Comparison of ENCODE assay signal across 13 cellular contexts in the genomic region with DNA sequence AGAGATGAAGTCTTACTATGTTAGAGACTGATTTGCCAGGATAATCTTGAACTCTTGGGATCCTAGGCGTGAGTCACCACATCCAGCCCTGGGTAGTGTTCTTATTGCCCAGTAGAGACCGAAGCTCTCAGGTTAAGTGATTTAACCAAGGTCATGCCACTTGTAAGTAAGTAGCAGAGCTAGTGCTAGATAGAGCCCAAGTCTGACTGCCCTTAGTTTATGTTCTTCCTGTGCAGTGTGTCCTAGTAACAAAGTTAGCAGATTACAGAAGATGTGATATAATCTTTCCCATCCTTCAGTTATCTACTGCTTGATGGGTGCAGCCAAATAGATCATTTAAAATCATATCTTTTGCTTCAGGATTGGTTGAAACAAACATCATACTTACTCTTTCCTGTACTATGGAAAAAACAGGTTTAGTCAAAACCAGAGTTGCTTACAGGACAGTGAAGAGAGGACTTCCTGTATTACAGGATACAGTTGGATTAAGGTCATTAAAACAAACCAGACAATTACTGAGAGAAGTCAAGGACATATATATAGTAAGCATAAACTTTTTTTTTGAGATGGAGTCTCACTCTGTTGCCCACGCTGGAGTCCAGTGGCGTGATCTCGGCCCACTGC. TPM values are rescaled to one million over a fixed set of nuclear protein-coding genes. Genes with fewer than 3 reads are reported as not detected.
DNase-seq lines count a peak whose midpoint lies in the region; ATAC-seq and TF ChIP-seq lines count a peak whose summit lies in the region.
"Had no signal": no experiment of that assay in that cellular context is flagged by ENCODE, and none has a peak within 500 bp of the region (broad histone marks: within the 10 kb centered on the region; RNA-seq: fewer than 3 reads in every experiment).

No MANE protein-coding gene starts in this region.

- ATAC-seq in CD4-positive, alpha-beta T cell (ENCODE audit: poor library complexity) = no peak
- no peak for ATAC-seq in naive thymus-derived CD4-positive, alpha-beta T cell
- no peak for ATAC-seq in GM19455 (IDR thresholded peaks at IDR 0.05; ENCODE audit: unreplicated experiment)
- no peak for ATAC-seq in GM18519 (IDR thresholded peaks at IDR 0.05; ENCODE audit: low FRiP score, unreplicated experiment)

- no peaks in the 10 kb centered on the region for H3K27me3 ChIP-seq in CD4-positive, alpha-beta T cell (ENCODE audit: control insufficient read depth, insufficient read depth, low read length)
- H3K27me3 ChIP-seq in Loucy (ENCODE audit: insufficient read depth, low read length, poor library complexity, severe bottlenecking) = no peaks in the 10 kb centered on the region
- H3K27me3 ChIP-seq in naive thymus-derived CD4-positive, alpha-beta T cell (ENCODE audit: control insufficient read depth in 2 of 2, insufficient read depth in 2 of 2, low read length in 2 of 2) = no peaks in the 10 kb centered on the region
- H3K27me3 ChIP-seq: esophagus muscularis mucosa had no signal

- TF ChIP-seq CTCF in CD4-positive, alpha-beta T cell (IDR thresholded peaks at IDR 0.05) = no peak
- no peak for TF ChIP-seq CTCF in Loucy (conservative IDR thresholded peaks at IDR 0.05; ENCODE audit: low read length)

- intact Hi-C loops in CD4-positive, alpha-beta T cell (cut with DNase I, micrococcal nuclease) = no loop called here
- intact Hi-C loops in naive thymus-derived CD4-positive, alpha-beta T cell (cut with micrococcal nuclease) = no loop called here

- no peaks in the 10 kb centered on the region for H3K27me3 Mint-ChIP-seq in CD4-positive, alpha-beta T cell
- H3K27me3 Mint-ChIP-seq in activated naive CD8-positive, alpha-beta T cell treated with anti-CD3 and anti-CD28 coated beads for 36 hours = no peaks in the 10 kb centered on the region
- no peaks in the 10 kb centered on the region for H3K27me3 Mint-ChIP-seq in naive thymus-derived CD4-positive, alpha-beta T cell

- peak overlapping the region; percentile 66 for H3K27ac Mint-ChIP-seq in CD4-positive, alpha-beta T cell
- H3K27ac Mint-ChIP-seq in activated naive CD8-positive, alpha-beta T cell treated with anti-CD3 and anti-CD28 coated beads for 36 hours = peak overlapping the region; percentile 83
- H3K27ac Mint-ChIP-seq in naive thymus-derived CD4-positive, alpha-beta T cell = peak overlapping the region; percentile 65 to 87 (median 78)

- CTCF ChIA-PET in CD4-positive, alpha-beta T cell (lab: Charles Lee) = no interaction called here
- CTCF ChIA-PET in naive thymus-derived CD4-positive, alpha-beta T cell (lab: Charles Lee) = no interaction called here

- H3K9ac ChIP-seq in Loucy (ENCODE audit: low read depth, low read length, poor library complexity, severe bottlenecking) = no peak overlapping the region

- peaks cover 75% of the 10 kb centered on the region for H3K79me2 ChIP-seq in Loucy (ENCODE audit: insufficient read depth, low read length)

- peak overlapping the region; percentile 36 for H3K4me2 ChIP-seq in Loucy (ENCODE audit: low read depth, low read length, poor library complexity, severe bottlenecking)

- DNase-seq in CD4-positive, alpha-beta T cell = no peak
- no peak for DNase-seq in activated naive CD8-positive, alpha-beta T cell treated with anti-CD3 and anti-CD28 coated beads for 36 hours
- no peak for DNase-seq in naive thymus-derived CD4-positive, alpha-beta T cell
- DNase-seq in NCI-H2171 treated with DMSO at 0.1 percent for 48 hours (lab: John Stamatoyannopoulos, UW) = no peak
- no peak for DNase-seq in NCI-H1048 (lab: John Stamatoyannopoulos, UW)
- DNase-seq: amygdala, DMS79, NCI-H2029 treated with DMSO at 0.1 percent for 48 hours, Right ventricle myocardium superior had no signal

- H3K9me3 Mint-ChIP-seq in CD4-positive, alpha-beta T cell = no peaks in the 10 kb centered on the region
- no peaks in the 10 kb centered on the region for H3K9me3 Mint-ChIP-seq in activated naive CD8-positive, alpha-beta T cell treated with anti-CD3 and anti-CD28 coated beads for 36 hours
- no peaks in the 10 kb centered on the region for H3K9me3 Mint-ChIP-seq in naive thymus-derived CD4-positive, alpha-beta T cell

- H3K4me3 ChIP-seq in Loucy (ENCODE audit: low read length, poor library complexity, severe bottlenecking) = no peak overlapping the region
- H3K4me3 ChIP-seq in naive thymus-derived CD4-positive, alpha-beta T cell (ENCODE audit: low read length) = no peak overlapping the region
- H3K4me3 ChIP-seq: esophagus muscularis mucosa had no signal

- H4K20me1 ChIP-seq in Loucy (ENCODE audit: insufficient read depth, low read length, poor library complexity, severe bottlenecking) = peaks cover 73% of the 10 kb centered on the region

- H3K9me2 ChIP-seq in Loucy (replicated peaks; ENCODE audit: low read depth, low read length) = no peaks in the 10 kb centered on the region

- peaks cover 75% of the 10 kb centered on the region for H3K36me3 Mint-ChIP-seq in CD4-positive, alpha-beta T cell (ENCODE audit: low read depth)
- peaks cover 40% of the 10 kb centered on the region for H3K36me3 Mint-ChIP-seq in activated naive CD8-positive, alpha-beta T cell treated with anti-CD3 and anti-CD28 coated beads for 36 hours
- H3K36me3 Mint-ChIP-seq in naive thymus-derived CD4-positive, alpha-beta T cell = peaks cover 11 to 37% (median 31%) of the 10 kb centered on the region in 5 donors

- peaks cover 52% of the 10 kb centered on the region for H3K36me3 ChIP-seq in Loucy (ENCODE audit: insufficient read depth, low read length)
- peaks cover 28 to 53% (median 36%) of the 10 kb centered on the region in 3 experiments for H3K36me3 ChIP-seq in naive thymus-derived CD4-positive, alpha-beta T cell (ENCODE audit: control insufficient read depth in 2 of 3, insufficient read depth in 3 of 3, low read length in 3 of 3)

- peaks cover 33% of the 10 kb centered on the region for H3K4me1 ChIP-seq in Loucy (ENCODE audit: insufficient read depth, low read length, poor library complexity, severe bottlenecking)
- peaks cover 31 to 34% of the 10 kb centered on the region in 2 donors for H3K4me1 ChIP-seq in naive thymus-derived CD4-positive, alpha-beta T cell (ENCODE audit: control insufficient read depth in 2 of 2, insufficient read depth in 2 of 2, low read length in 2 of 2)

- H3K4me3 Mint-ChIP-seq in CD4-positive, alpha-beta T cell = peak overlapping the region; percentile 3
- peak overlapping the region; percentile 20 for H3K4me3 Mint-ChIP-seq in activated naive CD8-positive, alpha-beta T cell treated with anti-CD3 and anti-CD28 coated beads for 36 hours
- peak overlapping the region in 5 of 10 donors; percentile 25 to 48 (median 39) for H3K4me3 Mint-ChIP-seq in naive thymus-derived CD4-positive, alpha-beta T cell

- H3K27ac ChIP-seq in CD4-positive, alpha-beta T cell (ENCODE audit: low read depth, low read length) = no peak overlapping the region
- peak overlapping the region; percentile 29 for H3K27ac ChIP-seq in naive thymus-derived CD4-positive, alpha-beta T cell (ENCODE audit: low read depth, low read length)
- H3K27ac ChIP-seq: esophagus muscularis mucosa had no signal

- H2AFZ ChIP-seq in Loucy (ENCODE audit: low read length) = no peak overlapping the region

- POLR2A ChIA-PET in CD4-positive, alpha-beta T cell (lab: Charles Lee) = interaction anchor here (1.4 kb wide), 1 partner anchor 12 kb away, joined by 6 read pairs; no protein-coding TSS in a partner anchor
- POLR2A ChIA-PET in naive thymus-derived CD4-positive, alpha-beta T cell (lab: Charles Lee) = interaction anchor here (1.1 kb wide), 2 partner anchors 10 to 15 kb away, joined by 3 read pairs; partner anchors contain the start of gene YWHAB

- H3F3A ChIP-seq in Loucy (ENCODE audit: low read depth) = peaks cover 6% of the 10 kb centered on the region; the same call in 1 of the 2 replicates

- no peaks in the 10 kb centered on the region for H3K9me3 ChIP-seq in CD4-positive, alpha-beta T cell (ENCODE audit: control insufficient read depth, low read length)
- H3K9me3 ChIP-seq in Loucy (ENCODE audit: insufficient read depth, low read depth, low read length) = no peaks in the 10 kb centered on the region
- H3K9me3 ChIP-seq in naive thymus-derived CD4-positive, alpha-beta T cell (ENCODE audit: control insufficient read depth in 2 of 3, low read length in 3 of 3) = no peaks in the 10 kb centered on the region
- H3K9me3 ChIP-seq: esophagus muscularis mucosa had no signal

- H3K4me1 Mint-ChIP-seq in CD4-positive, alpha-beta T cell (ENCODE audit: low read depth) = peaks cover 63% of the 10 kb centered on the region
- peaks cover 54% of the 10 kb centered on the region for H3K4me1 Mint-ChIP-seq in activated naive CD8-positive, alpha-beta T cell treated with anti-CD3 and anti-CD28 coated beads for 36 hours
- H3K4me1 Mint-ChIP-seq in naive thymus-derived CD4-positive, alpha-beta T cell = peaks cover 36 to 64% (median 51%) of the 10 kb centered on the region in 7 donors

RNA-seq across cellular contexts. Expression of gene PABPC1L, which starts 9.5 kb away (rescaled TPM):
- 10 to 100 TPM; 22.8 to 27.5 TPM for total RNA-seq in CD4-positive, alpha-beta T cell
- 10 to 100 TPM; 75.3 to 79.3 TPM for total RNA-seq in activated naive CD8-positive, alpha-beta T cell treated with anti-CD3 and anti-CD28 coated beads for 36 hours
- 10 to 100 TPM; 34.0 to 71.7 (median 59.0) TPM for total RNA-seq in naive thymus-derived CD4-positive, alpha-beta T cell
- polyA plus RNA-seq in naive thymus-derived CD4-positive, alpha-beta T cell = 1 to 10 TPM; 1.3 to 1.8 TPM

RNA-seq across cellular contexts. Expression of gene YWHAB, which starts 14.8 kb away (rescaled TPM):
- total RNA-seq in CD4-positive, alpha-beta T cell = 100 to 1,000 TPM; 163 to 167 TPM
- 100 to 1,000 TPM; 247 TPM for total RNA-seq in activated naive CD8-positive, alpha-beta T cell treated with anti-CD3 and anti-CD28 coated beads for 36 hours
- total RNA-seq in naive thymus-derived CD4-positive, alpha-beta T cell = 100 to 1,000 TPM; 135 to 262 (median 203) TPM
- 100 to 1,000 TPM; 464 to 552 TPM for polyA plus RNA-seq in naive thymus-derived CD4-positive, alpha-beta T cell

RNA-seq across cellular contexts. Expression of gene TOMM34, which starts 59.9 kb away (rescaled TPM):
- 1 to 10 TPM; 5.6 to 5.9 TPM for total RNA-seq in CD4-positive, alpha-beta T cell
- total RNA-seq in activated naive CD8-positive, alpha-beta T cell treated with anti-CD3 and anti-CD28 coated beads for 36 hours = 10 to 100 TPM; 72.9 to 75.1 TPM
- total RNA-seq in naive thymus-derived CD4-positive, alpha-beta T cell = 10 to 100 TPM in 1 of 5 experiments, 1 to 10 TPM in 4; 7.0 to 22.5 (median 8.6) TPM
- polyA plus RNA-seq in naive thymus-derived CD4-positive, alpha-beta T cell = 10 to 100 TPM; 15.1 to 30.2 TPM
